In genomic region chr17:68200689-68201424, GRCh38 we compare ENCODE assay signal across 8 cellular contexts. TPM values are rescaled to one million over a fixed set of nuclear protein-coding genes. Genes with fewer than 3 reads are reported as not detected.
A peak's percentile ranks its signal among the peaks of the same experiment; 100 is the strongest.
DNase-seq lines count a peak whose midpoint lies in the region; ATAC-seq lines count a peak whose summit lies in the region.

No MANE protein-coding gene starts in this region.

- peak; percentile 39 for ATAC-seq in HG03175 (IDR thresholded peaks at IDR 0.05; ENCODE audit: unreplicated experiment)
- no peak for ATAC-seq in GM19455 (IDR thresholded peaks at IDR 0.05; ENCODE audit: unreplicated experiment)

- peak; percentile 91 for DNase-seq in DMS53 (lab: John Stamatoyannopoulos, UW)
- peak; percentile 54 to 86 for DNase-seq in NCI-H526 (lab: John Stamatoyannopoulos, UW)
- peak; percentile 71 for DNase-seq in activated CD4-positive, alpha-beta T cell treated with anti-CD3 and anti-CD28 coated beads, Interleukin-2, amount 50 U/mL, for 1 hour
- peak; percentile 54 to 84 for DNase-seq in dermis microvascular lymphatic vessel endothelial cell (ENCODE audit: low read depth in 2 of 2)
- peak; percentile 83 for DNase-seq in medulla oblongata (ENCODE audit: extremely low spot score)
- DNase-seq in stimulated activated CD8-positive, alpha-beta memory T cell treated with anti-CD3 and anti-CD28 coated beads, Interleukin-12 subunit alpha, Interleukin-12 subunit beta, amount 100 ng/mL, for 4 hours (ENCODE audit: low read depth): peak; percentile 55

RNA-seq across cellular contexts. Expression of gene AMZ2, which starts 47.0 kb away (rescaled TPM):
- 23.4 and 35.8 TPM in 2 replicates for total RNA-seq in dermis microvascular lymphatic vessel endothelial cell
